In the genomic region with DNA sequence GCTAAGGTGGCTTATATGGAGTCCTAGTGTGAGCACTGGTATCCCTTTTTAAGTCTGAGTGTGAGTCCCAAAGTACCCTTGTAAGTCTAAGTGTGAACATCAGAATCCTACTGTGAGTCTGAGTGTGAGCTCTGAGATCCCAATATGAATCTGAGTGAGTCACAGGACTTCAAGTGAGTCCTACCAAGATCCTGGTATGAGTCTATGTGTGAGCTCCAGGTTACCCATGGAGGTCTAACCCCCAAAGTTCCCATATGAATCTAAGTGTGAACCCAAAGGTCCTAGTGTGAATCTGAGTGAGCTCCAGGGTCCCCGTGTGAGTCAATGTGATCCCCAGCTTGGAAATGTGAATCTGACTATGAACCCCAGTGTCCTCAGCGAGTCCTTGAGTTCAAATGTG, we compare ENCODE assay signal across 35 cellular contexts. TPM values are rescaled to one million over a fixed set of nuclear protein-coding genes. Genes with fewer than 3 reads are reported as not detected.
"Had no signal": no experiment of that assay in that cellular context is flagged by ENCODE, and none has a peak within 500 bp of the region (broad histone marks: within the 10 kb centered on the region; RNA-seq: fewer than 3 reads in every experiment).

No MANE protein-coding gene starts in this region.

- H3K4me3 ChIP-seq: coronary artery, gastroesophageal sphincter, pancreas, prostate gland had no signal

- H3K9me3 ChIP-seq: gastroesophageal sphincter, pancreas, prostate gland, sigmoid colon had no signal

- H3K36me3 ChIP-seq: gastroesophageal sphincter, pancreas, prostate gland, sigmoid colon had no signal

- H3K27ac ChIP-seq: coronary artery, gastroesophageal sphincter, pancreas, prostate gland, sigmoid colon had no signal

- H3K36me3 Mint-ChIP-seq: naive thymus-derived CD4-positive, alpha-beta T cell; stimulated activated memory B cell treated with anti-CD40 and anti-IgM and Interleukin-4, amounts not matched to agents 10 μg/mL and 1 μg/mL and 100 μg/mL, for 72 hours; WTC11 had no signal

- H3K27ac Mint-ChIP-seq: activated CD8-positive, alpha-beta memory T cell treated with anti-CD3 and anti-CD28 coated beads, Interleukin-2, amount 10 ng/mL, durations not matched to agents 7 days and 5 days; activated CD8-positive, alpha-beta T cell treated with anti-CD3 and anti-CD28 coated beads, Interleukin-2, amount 10 ng/mL, durations not matched to agents 7 days and 5 days; activated naive CD4-positive, alpha-beta T cell treated with anti-CD3 and anti-CD28 coated beads, Interleukin-2, amount 10 ng/mL, durations not matched to agents 7 days and 5 days; activated naive CD8-positive, alpha-beta T cell treated with anti-CD3 and anti-CD28 coated beads, Interleukin-2, amount 50 U/mL, for 24 hours; activated T-helper 1 cell treated with anti-CD3 and anti-CD28 coated beads, Interleukin-12 subunit alpha, Interleukin-12 subunit beta, Interleukin-2, Interleukin-4 antibody, amounts not matched to agents 30 ng/mL and 10 ng/mL and 1 ng/mL, durations not matched to agents 14 hours and 24 hours and 36 hours; effector memory CD8-positive, alpha-beta T cell; immature natural killer cell; naive thymus-derived CD4-positive, alpha-beta T cell; stimulated activated memory B cell treated with anti-CD40 and anti-IgM and Interleukin-4, amounts not matched to agents 10 μg/mL and 1 μg/mL and 100 μg/mL, for 72 hours; stimulated activated naive CD8-positive, alpha-beta T cell treated with anti-CD3 and anti-CD28 coated beads, Interleukin-15, amount 100 ng/mL, for 72 hours; WTC11 had no signal

- H3K4me3 Mint-ChIP-seq: activated CD8-positive, alpha-beta memory T cell treated with anti-CD3 and anti-CD28 coated beads, Interleukin-2, amount 10 ng/mL, durations not matched to agents 7 days and 5 days; activated CD8-positive, alpha-beta T cell treated with anti-CD3 and anti-CD28 coated beads, Interleukin-2, amount 10 ng/mL, durations not matched to agents 7 days and 5 days; activated naive CD4-positive, alpha-beta T cell treated with anti-CD3 and anti-CD28 coated beads, Interleukin-2, amount 10 ng/mL, durations not matched to agents 7 days and 5 days; activated naive CD8-positive, alpha-beta T cell treated with anti-CD3 and anti-CD28 coated beads, Interleukin-2, amount 50 U/mL, for 24 hours; activated T-helper 1 cell treated with anti-CD3 and anti-CD28 coated beads, Interleukin-12 subunit alpha, Interleukin-12 subunit beta, Interleukin-2, Interleukin-4 antibody, amounts not matched to agents 30 ng/mL and 10 ng/mL and 1 ng/mL, durations not matched to agents 14 hours and 24 hours and 36 hours; stimulated activated memory B cell treated with anti-CD40 and anti-IgM and Interleukin-4, amounts not matched to agents 10 μg/mL and 1 μg/mL and 100 μg/mL, for 72 hours; stimulated activated naive CD8-positive, alpha-beta T cell treated with anti-CD3 and anti-CD28 coated beads, Interleukin-15, amount 100 ng/mL, for 72 hours had no signal

- DNase-seq: activated CD4-positive, alpha-beta T cell treated with anti-CD3 and anti-CD28 coated beads for 1 hour; activated CD8-positive, alpha-beta memory T cell treated with anti-CD3 and anti-CD28 coated beads, Interleukin-2, amount 10 ng/mL, durations not matched to agents 7 days and 5 days; activated CD8-positive, alpha-beta T cell treated with anti-CD3 and anti-CD28 coated beads, Interleukin-2, amount 10 ng/mL, durations not matched to agents 7 days and 5 days; activated gamma-delta T cell; activated naive CD4-positive, alpha-beta T cell treated with anti-CD3 and anti-CD28 coated beads, Interleukin-2, amount 10 ng/mL, durations not matched to agents 7 days and 5 days; activated naive CD8-positive, alpha-beta T cell treated with anti-CD3 and anti-CD28 coated beads, Interleukin-2, amount 50 U/mL, for 24 hours; activated T-cell treated with anti-CD3 and anti-CD28 coated beads for 4 hours; amygdala; cerebellar nuclear complex; dorsolateral prefrontal cortex; effector memory CD8-positive, alpha-beta T cell; erythroblast; head of caudate nucleus; hippocampal formation; immature natural killer cell; kidney; left colon; midbrain; naive thymus-derived CD4-positive, alpha-beta T cell; nucleus accumbens; pancreas; sigmoid colon; small intestine; stimulated activated CD4-positive, alpha-beta T cell treated with anti-CD3 and anti-CD28 coated beads, Interleukin-4, amount 100 ng/mL, for 24 hours; stimulated activated naive CD8-positive, alpha-beta T cell treated with anti-CD3 and anti-CD28 coated beads, Interleukin-15, amount 100 ng/mL, for 72 hours; substantia nigra; T-helper 2 cell had no signal

- ATAC-seq: activated CD8-positive, alpha-beta memory T cell treated with anti-CD3 and anti-CD28 coated beads, Interleukin-2, amount 10 ng/mL, durations not matched to agents 7 days and 5 days; activated CD8-positive, alpha-beta T cell treated with anti-CD3 and anti-CD28 coated beads, Interleukin-2, amount 10 ng/mL, durations not matched to agents 7 days and 5 days; activated naive CD8-positive, alpha-beta T cell treated with anti-CD3 and anti-CD28 coated beads, Interleukin-2, amount 50 U/mL, for 24 hours; effector memory CD8-positive, alpha-beta T cell; gastroesophageal sphincter; left colon; naive thymus-derived CD4-positive, alpha-beta T cell; pancreas; SK-N-SH treated with all-trans-retinoic acid at 6 μM for 48 hours; stimulated activated memory B cell treated with anti-CD40 and anti-IgM and Interleukin-4, amounts not matched to agents 10 μg/mL and 1 μg/mL and 100 μg/mL, for 72 hours; stimulated activated naive CD8-positive, alpha-beta T cell treated with anti-CD3 and anti-CD28 coated beads, Interleukin-15, amount 100 ng/mL, for 72 hours; WTC11 had no signal

- H3K9me3 Mint-ChIP-seq: activated naive CD4-positive, alpha-beta T cell treated with anti-CD3 and anti-CD28 coated beads, Interleukin-2, amount 10 ng/mL, durations not matched to agents 7 days and 5 days; activated naive CD8-positive, alpha-beta T cell treated with anti-CD3 and anti-CD28 coated beads, Interleukin-2, amount 50 U/mL, for 24 hours; activated T-helper 1 cell treated with anti-CD3 and anti-CD28 coated beads, Interleukin-12 subunit alpha, Interleukin-12 subunit beta, Interleukin-2, Interleukin-4 antibody, amounts not matched to agents 30 ng/mL and 10 ng/mL and 1 ng/mL, durations not matched to agents 14 hours and 24 hours and 36 hours; effector memory CD8-positive, alpha-beta T cell; immature natural killer cell; stimulated activated memory B cell treated with anti-CD40 and anti-IgM and Interleukin-4, amounts not matched to agents 10 μg/mL and 1 μg/mL and 100 μg/mL, for 72 hours; stimulated activated naive CD8-positive, alpha-beta T cell treated with anti-CD3 and anti-CD28 coated beads, Interleukin-15, amount 100 ng/mL, for 72 hours; WTC11 had no signal

RNA-seq across cellular contexts. Expression of a gene that starts 2.3 kb away (rescaled TPM):
- total RNA-seq: activated CD8-positive, alpha-beta memory T cell treated with anti-CD3 and anti-CD28 coated beads, Interleukin-2, amount 10 ng/mL, durations not matched to agents 7 days and 5 days; activated CD8-positive, alpha-beta T cell treated with anti-CD3 and anti-CD28 coated beads, Interleukin-2, amount 10 ng/mL, durations not matched to agents 7 days and 5 days; activated T-helper 1 cell treated with anti-CD3 and anti-CD28 coated beads, Interleukin-12 subunit alpha, Interleukin-12 subunit beta, Interleukin-2, Interleukin-4 antibody, amounts not matched to agents 30 ng/mL and 10 ng/mL and 1 ng/mL, durations not matched to agents 14 hours and 24 hours and 36 hours; naive thymus-derived CD4-positive, alpha-beta T cell had no signal
- polyA plus RNA-seq: immature natural killer cell; naive thymus-derived CD4-positive, alpha-beta T cell had no signal

RNA-seq across cellular contexts. Expression of a gene that starts 41.6 kb away (rescaled TPM):
- total RNA-seq: gastroesophageal sphincter, kidney, left colon, pancreas, sigmoid colon, urinary bladder had no signal
- polyA plus RNA-seq: immature natural killer cell; naive thymus-derived CD4-positive, alpha-beta T cell; pancreas; urinary bladder had no signal
